8 cellular contexts compared by ENCODE assay signal in genomic region chr14:50311337-50311973, GRCh38. TPM values are rescaled to one million over a fixed set of nuclear protein-coding genes. Genes with fewer than 3 reads are reported as not detected.
DNase-seq lines count a peak whose midpoint lies in the region; ATAC-seq lines count a peak whose summit lies in the region.

No MANE protein-coding gene starts in this region.

- H3K27ac Mint-ChIP-seq in activated CD8-positive, alpha-beta T cell treated with anti-CD3 and anti-CD28 coated beads, Interleukin-2, amount 10 ng/mL, durations not matched to agents 7 days and 5 days = peak overlapping the region; percentile 98
- H3K27ac Mint-ChIP-seq in stimulated activated memory B cell treated with anti-CD40 and anti-IgM and Interleukin-4, amounts not matched to agents 10 μg/mL and 1 μg/mL and 100 μg/mL, for 72 hours = peak overlapping the region; percentile 92

- peaks cover 33% of the 10 kb centered on the region for H3K36me3 Mint-ChIP-seq in activated CD8-positive, alpha-beta T cell treated with anti-CD3 and anti-CD28 coated beads, Interleukin-2, amount 10 ng/mL, durations not matched to agents 7 days and 5 days (ENCODE audit: low read depth)
- H3K36me3 Mint-ChIP-seq in stimulated activated memory B cell treated with anti-CD40 and anti-IgM and Interleukin-4, amounts not matched to agents 10 μg/mL and 1 μg/mL and 100 μg/mL, for 72 hours = peaks cover 16% of the 10 kb centered on the region

- peaks cover 1% of the 10 kb centered on the region for H3K9me3 ChIP-seq in iPS-18c (ENCODE audit: control insufficient read depth, insufficient read depth, low read length)

- peaks cover 43% of the 10 kb centered on the region for H3K4me1 Mint-ChIP-seq in activated CD8-positive, alpha-beta T cell treated with anti-CD3 and anti-CD28 coated beads, Interleukin-2, amount 10 ng/mL, durations not matched to agents 7 days and 5 days (ENCODE audit: low read depth)
- peaks cover 44% of the 10 kb centered on the region for H3K4me1 Mint-ChIP-seq in stimulated activated memory B cell treated with anti-CD40 and anti-IgM and Interleukin-4, amounts not matched to agents 10 μg/mL and 1 μg/mL and 100 μg/mL, for 72 hours

- peaks cover 10% of the 10 kb centered on the region for H3K9me3 Mint-ChIP-seq in activated CD8-positive, alpha-beta T cell treated with anti-CD3 and anti-CD28 coated beads, Interleukin-2, amount 10 ng/mL, durations not matched to agents 7 days and 5 days (ENCODE audit: insufficient read depth)
- H3K9me3 Mint-ChIP-seq in stimulated activated memory B cell treated with anti-CD40 and anti-IgM and Interleukin-4, amounts not matched to agents 10 μg/mL and 1 μg/mL and 100 μg/mL, for 72 hours = no peaks in the 10 kb centered on the region

- H3K4me3 Mint-ChIP-seq in activated CD8-positive, alpha-beta T cell treated with anti-CD3 and anti-CD28 coated beads, Interleukin-2, amount 10 ng/mL, durations not matched to agents 7 days and 5 days = peak overlapping the region; percentile 95
- peak overlapping the region; percentile 88 for H3K4me3 Mint-ChIP-seq in stimulated activated memory B cell treated with anti-CD40 and anti-IgM and Interleukin-4, amounts not matched to agents 10 μg/mL and 1 μg/mL and 100 μg/mL, for 72 hours

- POLR2A ChIA-PET in activated CD8-positive, alpha-beta T cell treated with anti-CD3 and anti-CD28 coated beads, Interleukin-2, amount 10 ng/mL, durations not matched to agents 7 days and 5 days (lab: Charles Lee) = interaction anchor here (0.8 to 2.8 kb wide), 8 partner anchors 10 to 691 kb away, joined by 3 to 25 read pairs (median 4); partner anchors contain the start of genes MGAT2, NIN, RPL36AL and VCPKMT

- ATAC-seq in activated CD8-positive, alpha-beta T cell treated with anti-CD3 and anti-CD28 coated beads, Interleukin-2, amount 10 ng/mL, durations not matched to agents 7 days and 5 days = no peak
- no peak for ATAC-seq in stimulated activated memory B cell treated with anti-CD40 and anti-IgM and Interleukin-4, amounts not matched to agents 10 μg/mL and 1 μg/mL and 100 μg/mL, for 72 hours

- DNase-seq in NCI-H446 (lab: John Stamatoyannopoulos, UW) = peak; percentile 10 to 27
- no peak for DNase-seq in NCI-H446 treated with DMSO at 0.1 percent for 48 hours (lab: John Stamatoyannopoulos, UW)
- peak; percentile 70 for DNase-seq in HuH-7 (ENCODE audit: low spot score)
- DNase-seq in activated CD8-positive, alpha-beta T cell treated with anti-CD3 and anti-CD28 coated beads, Interleukin-2, amount 10 ng/mL, durations not matched to agents 7 days and 5 days = no peak
- no peak for DNase-seq in ecto neural progenitor cell (ENCODE audit: low spot score)
- DNase-seq in NCI-H2196 (lab: John Stamatoyannopoulos, UW; ENCODE audit: unreplicated experiment) = no peak

- no peaks in the 10 kb centered on the region for H3K27me3 Mint-ChIP-seq in activated CD8-positive, alpha-beta T cell treated with anti-CD3 and anti-CD28 coated beads, Interleukin-2, amount 10 ng/mL, durations not matched to agents 7 days and 5 days (ENCODE audit: low read depth)
- H3K27me3 Mint-ChIP-seq in stimulated activated memory B cell treated with anti-CD40 and anti-IgM and Interleukin-4, amounts not matched to agents 10 μg/mL and 1 μg/mL and 100 μg/mL, for 72 hours = no peaks in the 10 kb centered on the region

- H3K4me3 ChIP-seq in iPS-18c (ENCODE audit: insufficient read depth, low read depth, low read length) = peak overlapping the region; percentile 94

- CTCF ChIA-PET in activated CD8-positive, alpha-beta T cell treated with anti-CD3 and anti-CD28 coated beads, Interleukin-2, amount 10 ng/mL, durations not matched to agents 7 days and 5 days (lab: Charles Lee) = interaction anchor here (0.9 to 3.0 kb wide), 7 partner anchors 9 to 459 kb away, joined by 3 to 50 read pairs (median 3); partner anchors contain the start of genes MAP4K5 and NEMF

RNA-seq across cellular contexts. Expression of gene L2HGDH, which starts 0.6 kb away (rescaled TPM):
- 10 to 100 TPM; 12.7 to 13.6 TPM for total RNA-seq in activated CD8-positive, alpha-beta T cell treated with anti-CD3 and anti-CD28 coated beads, Interleukin-2, amount 10 ng/mL, durations not matched to agents 7 days and 5 days

RNA-seq across cellular contexts. Expression of gene DMAC2L, which starts 0.7 kb away (rescaled TPM):
- total RNA-seq in activated CD8-positive, alpha-beta T cell treated with anti-CD3 and anti-CD28 coated beads, Interleukin-2, amount 10 ng/mL, durations not matched to agents 7 days and 5 days = 10 to 100 TPM; 14.9 to 18.6 TPM

Comparison
In these comparisons a context has a peak if more than half of its experiments do, and no peak if none do; other contexts are left out.
1. DNase-seq: peak in NCI-H446 (2 of 2) and HuH-7 (single experiment); none in NCI-H446 treated with DMSO at 0.1 percent for 48 hours (single experiment), activated CD8-positive, alpha-beta T cell treated with anti-CD3 and anti-CD28 coated beads, Interleukin-2, amount 10 ng/mL, durations not matched to agents 7 days and 5 days (single experiment), ecto neural progenitor cell (single experiment) and NCI-H2196 (single experiment).